ENCODE assay signal across 17 cellular contexts in the genomic region with DNA sequence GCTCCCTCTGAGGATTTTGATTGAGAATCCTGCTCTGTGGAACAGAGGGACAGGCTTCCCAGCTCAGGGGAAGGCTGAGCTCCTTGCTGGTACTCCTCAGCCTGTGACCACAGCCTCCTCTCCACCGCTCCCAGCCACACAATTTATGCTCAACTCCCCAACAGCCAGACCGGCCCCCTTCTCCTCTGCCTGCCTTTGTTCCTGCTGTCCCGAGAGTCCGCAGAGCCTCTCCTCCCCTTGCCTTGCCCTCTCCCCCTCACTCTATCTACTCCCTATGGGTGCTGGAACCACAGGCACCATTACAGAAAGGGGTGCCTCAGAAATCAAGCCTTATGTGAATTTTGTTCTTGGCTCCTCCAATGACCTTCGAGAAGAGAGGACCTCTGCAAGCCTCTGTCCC. TPM values are rescaled to one million over a fixed set of nuclear protein-coding genes. Genes with fewer than 3 reads are reported as not detected.
DNase-seq lines count a peak whose midpoint lies in the region; ATAC-seq and TF ChIP-seq lines count a peak whose summit lies in the region.
"Had no signal": no experiment of that assay in that cellular context is flagged by ENCODE, and none has a peak within 500 bp of the region (broad histone marks: within the 10 kb centered on the region; RNA-seq: fewer than 3 reads in every experiment).

No MANE protein-coding gene starts in this region.

- peaks cover 0 to 9% (median 0%) of the 10 kb centered on the region in 4 donors for H3K4me1 ChIP-seq in sigmoid colon
- H3K4me1 ChIP-seq: Caco-2 had no signal

- no peaks in the 10 kb centered on the region for H3K9me3 Mint-ChIP-seq in activated CD4-positive, alpha-beta T cell treated with anti-CD3 and anti-CD28 coated beads, Interleukin-2, amount 10 ng/mL, durations not matched to agents 24 days and 14 days
- no peaks in the 10 kb centered on the region for H3K9me3 Mint-ChIP-seq in stimulated activated naive CD8-positive, alpha-beta T cell treated with anti-CD3 and anti-CD28 coated beads, Interleukin-15, amount 100 ng/mL, for 72 hours
- H3K9me3 Mint-ChIP-seq in stimulated activated effector memory CD8-positive, alpha-beta T cell treated with anti-CD3 and anti-CD28 coated beads, Interleukin-12 subunit alpha, Interleukin-12 subunit beta, amount 100 ng/mL, for 72 hours, result no peaks in the 10 kb centered on the region
- H3K9me3 Mint-ChIP-seq: CD8-positive, alpha-beta memory T cell; GM23338 had no signal

- DNase-seq in activated CD4-positive, alpha-beta T cell treated with anti-CD3 and anti-CD28 coated beads, Interleukin-2, amount 10 ng/mL, durations not matched to agents 24 days and 14 days, result no peak
- no peak for DNase-seq in activated CD4-positive, alpha-beta T cell treated with anti-CD3 and anti-CD28 coated beads, Interleukin-2, amount 50 U/mL, for 48 hours
- DNase-seq in stimulated activated naive CD8-positive, alpha-beta T cell treated with anti-CD3 and anti-CD28 coated beads, Interleukin-15, amount 100 ng/mL, for 72 hours, result no peak
- DNase-seq in stimulated activated naive CD8-positive, alpha-beta T cell treated with anti-CD3 and anti-CD28 coated beads, Interleukin-15, Interleukin-2, amounts not matched to agents 100 U/mL and 50 U/mL, for 24 hours, result no peak
- DNase-seq in stimulated activated effector memory CD8-positive, alpha-beta T cell treated with anti-CD3 and anti-CD28 coated beads, Interleukin-12 subunit alpha, Interleukin-12 subunit beta, amount 100 ng/mL, for 72 hours (ENCODE audit: low spot score in 2 of 2), result no peak
- no peak for DNase-seq in sigmoid colon
- DNase-seq: AML-193; Caco-2; CD8-positive, alpha-beta memory T cell; DND-41; GDM1; H7 had no signal

- H3K4me3 ChIP-seq in sigmoid colon, result no peak overlapping the region
- H3K4me3 ChIP-seq: BLaER1, GM23338 had no signal

- 97% methylated on average over 5 of the region's 5 CpGs for WGBS in sigmoid colon, 2 donors

- peak overlapping the region; percentile 20 for H3K27ac Mint-ChIP-seq in activated CD4-positive, alpha-beta T cell treated with anti-CD3 and anti-CD28 coated beads, Interleukin-2, amount 10 ng/mL, durations not matched to agents 24 days and 14 days
- peak overlapping the region; percentile 23 to 55 for H3K27ac Mint-ChIP-seq in stimulated activated naive CD8-positive, alpha-beta T cell treated with anti-CD3 and anti-CD28 coated beads, Interleukin-15, amount 100 ng/mL, for 72 hours
- peak overlapping the region; percentile 74 for H3K27ac Mint-ChIP-seq in stimulated activated effector memory CD8-positive, alpha-beta T cell treated with anti-CD3 and anti-CD28 coated beads, Interleukin-12 subunit alpha, Interleukin-12 subunit beta, amount 100 ng/mL, for 72 hours

- no peak overlapping the region for H3K4me3 Mint-ChIP-seq in activated CD4-positive, alpha-beta T cell treated with anti-CD3 and anti-CD28 coated beads, Interleukin-2, amount 10 ng/mL, durations not matched to agents 24 days and 14 days
- no peak overlapping the region for H3K4me3 Mint-ChIP-seq in stimulated activated naive CD8-positive, alpha-beta T cell treated with anti-CD3 and anti-CD28 coated beads, Interleukin-15, amount 100 ng/mL, for 72 hours
- no peak overlapping the region for H3K4me3 Mint-ChIP-seq in stimulated activated effector memory CD8-positive, alpha-beta T cell treated with anti-CD3 and anti-CD28 coated beads, Interleukin-12 subunit alpha, Interleukin-12 subunit beta, amount 100 ng/mL, for 72 hours
- H3K4me3 Mint-ChIP-seq: CD8-positive, alpha-beta memory T cell; GM23338 had no signal

- intact Hi-C loops in activated CD4-positive, alpha-beta T cell treated with anti-CD3 and anti-CD28 coated beads, Interleukin-2, amount 10 ng/mL, durations not matched to agents 24 days and 14 days (cut with micrococcal nuclease), result no loop called here
- intact Hi-C loops in sigmoid colon (cut with DNase I), result no loop called here

- no peaks in the 10 kb centered on the region for H3K27me3 Mint-ChIP-seq in activated CD4-positive, alpha-beta T cell treated with anti-CD3 and anti-CD28 coated beads, Interleukin-2, amount 10 ng/mL, durations not matched to agents 24 days and 14 days
- no peaks in the 10 kb centered on the region for H3K27me3 Mint-ChIP-seq in stimulated activated naive CD8-positive, alpha-beta T cell treated with anti-CD3 and anti-CD28 coated beads, Interleukin-15, amount 100 ng/mL, for 72 hours
- H3K27me3 Mint-ChIP-seq: CD8-positive, alpha-beta memory T cell had no signal

- no peak for ATAC-seq in stimulated activated naive CD8-positive, alpha-beta T cell treated with anti-CD3 and anti-CD28 coated beads, Interleukin-15, amount 100 ng/mL, for 72 hours
- ATAC-seq in stimulated activated naive CD8-positive, alpha-beta T cell treated with anti-CD3 and anti-CD28 coated beads, Interleukin-15, Interleukin-2, amounts not matched to agents 100 U/mL and 50 U/mL, for 24 hours, result no peak
- no peak for ATAC-seq in stimulated activated effector memory CD8-positive, alpha-beta T cell treated with anti-CD3 and anti-CD28 coated beads, Interleukin-12 subunit alpha, Interleukin-12 subunit beta, amount 100 ng/mL, for 72 hours
- no peak for ATAC-seq in HG03469 (IDR thresholded peaks at IDR 0.05; ENCODE audit: unreplicated experiment)
- ATAC-seq: GM23338 had no signal

- peaks cover 14% of the 10 kb centered on the region for H3K36me3 Mint-ChIP-seq in activated CD4-positive, alpha-beta T cell treated with anti-CD3 and anti-CD28 coated beads, Interleukin-2, amount 10 ng/mL, durations not matched to agents 24 days and 14 days (ENCODE audit: low read depth)
- H3K36me3 Mint-ChIP-seq in stimulated activated effector memory CD8-positive, alpha-beta T cell treated with anti-CD3 and anti-CD28 coated beads, Interleukin-12 subunit alpha, Interleukin-12 subunit beta, amount 100 ng/mL, for 72 hours, result peaks cover 29% of the 10 kb centered on the region

- no peaks in the 10 kb centered on the region for H3K27me3 ChIP-seq in sigmoid colon
- H3K27me3 ChIP-seq: BLaER1 had no signal

- no peak for TF ChIP-seq EP300 in sigmoid colon (IDR thresholded peaks at IDR 0.05)

- H3K4me1 Mint-ChIP-seq in activated CD4-positive, alpha-beta T cell treated with anti-CD3 and anti-CD28 coated beads, Interleukin-2, amount 10 ng/mL, durations not matched to agents 24 days and 14 days, result peaks cover 15% of the 10 kb centered on the region
- peaks cover 12% of the 10 kb centered on the region for H3K4me1 Mint-ChIP-seq in stimulated activated naive CD8-positive, alpha-beta T cell treated with anti-CD3 and anti-CD28 coated beads, Interleukin-15, amount 100 ng/mL, for 72 hours
- peaks cover 7% of the 10 kb centered on the region for H3K4me1 Mint-ChIP-seq in stimulated activated effector memory CD8-positive, alpha-beta T cell treated with anti-CD3 and anti-CD28 coated beads, Interleukin-12 subunit alpha, Interleukin-12 subunit beta, amount 100 ng/mL, for 72 hours

- peaks cover 5 to 40% (median 10%) of the 10 kb centered on the region in 4 donors for H3K36me3 ChIP-seq in sigmoid colon

- TF ChIP-seq CTCF in sigmoid colon (IDR thresholded peaks at IDR 0.05), result no peak

- H3K27ac ChIP-seq in sigmoid colon, result no peak overlapping the region
- H3K27ac ChIP-seq: 22Rv1, BLaER1 had no signal

- TF ChIP-seq POLR2A in sigmoid colon (IDR thresholded peaks at IDR 0.05), result no peak

- no peaks in the 10 kb centered on the region for H3K9me3 ChIP-seq in sigmoid colon
- H3K9me3 ChIP-seq: BLaER1, Caco-2 had no signal

RNA-seq across cellular contexts. Expression of gene MAP1LC3A, which starts 15.9 kb away (rescaled TPM):
- total RNA-seq in activated CD4-positive, alpha-beta T cell treated with anti-CD3 and anti-CD28 coated beads, Interleukin-2, amount 10 ng/mL, durations not matched to agents 24 days and 14 days, result 3.1 and 3.6 TPM in 2 replicates
- total RNA-seq in sigmoid colon, result 10 to 100 TPM; 51.0 to 88.1 (median 77.8) TPM
- polyA plus RNA-seq in sigmoid colon, result 10 to 100 TPM; 45.5 to 47.9 (median 46.8) TPM
- total RNA-seq: HT1080 had no signal

RNA-seq across cellular contexts. Expression of gene DYNLRB1, which starts 58.2 kb away (rescaled TPM):
- 96.5 and 98.9 TPM in 2 replicates for total RNA-seq in activated CD4-positive, alpha-beta T cell treated with anti-CD3 and anti-CD28 coated beads, Interleukin-2, amount 10 ng/mL, durations not matched to agents 24 days and 14 days
- 100 to 1,000 TPM; 148 to 181 (median 165) TPM for total RNA-seq in sigmoid colon
- polyA plus RNA-seq in sigmoid colon, result 100 to 1,000 TPM; 149 to 259 (median 237) TPM

Comparison
In these comparisons a context has a peak if more than half of its experiments do, and no peak if none do; other contexts are left out.
1. H3K27ac Mint-ChIP-seq: peak in every context shown above with its lines; median percentile 74 in stimulated activated effector memory CD8-positive, alpha-beta T cell treated with anti-CD3 and anti-CD28 coated beads, Interleukin-12 subunit alpha, Interleukin-12 subunit beta, amount 100 ng/mL, for 72 hours; 39 in stimulated activated naive CD8-positive, alpha-beta T cell treated with anti-CD3 and anti-CD28 coated beads, Interleukin-15, amount 100 ng/mL, for 72 hours; 20 in activated CD4-positive, alpha-beta T cell treated with anti-CD3 and anti-CD28 coated beads, Interleukin-2, amount 10 ng/mL, durations not matched to agents 24 days and 14 days.
2. RNA of gene MAP1LC3A, which starts 15.9 kb away (total RNA-seq): 51.0 to 88.1 TPM in sigmoid colon; 3.1 to 3.6 TPM in activated CD4-positive, alpha-beta T cell treated with anti-CD3 and anti-CD28 coated beads, Interleukin-2, amount 10 ng/mL, durations not matched to agents 24 days and 14 days; every median in the first group is over 10 times any median in the second.